In genomic region chr4:24114444-24114843, GRCh38 we compare ENCODE assay signal across 24 cellular contexts.
"Had no signal": no experiment of that assay in that cellular context is flagged by ENCODE, and none has a peak within 500 bp of the region (broad histone marks: within the 10 kb centered on the region; RNA-seq: fewer than 3 reads in every experiment).

No MANE protein-coding gene starts in this region.

- H3K36me3 ChIP-seq: esophagus squamous epithelium, gastrocnemius medialis, heart right ventricle, left ventricle myocardium inferior, lower lobe of right lung had no signal

- H3K27ac ChIP-seq: coronary artery, dorsolateral prefrontal cortex, epithelial cell of prostate, esophagus squamous epithelium, gastrocnemius medialis, heart right ventricle, left ventricle myocardium inferior, lower lobe of right lung had no signal

- H3K4me3 ChIP-seq: coronary artery, dorsolateral prefrontal cortex, esophagus squamous epithelium, gastrocnemius medialis, heart right ventricle, left ventricle myocardium inferior, lower lobe of right lung, mucosa of descending colon had no signal

- ATAC-seq: esophagus mucosa, gastrocnemius medialis, heart right ventricle, left cardiac atrium, lower lobe of right lung, mucosa of descending colon had no signal

- H3K27me3 ChIP-seq: dorsolateral prefrontal cortex, esophagus squamous epithelium, gastrocnemius medialis, heart right ventricle had no signal

- H3K4me1 ChIP-seq: esophagus squamous epithelium, lower lobe of right lung had no signal

- DNase-seq: dermis blood vessel endothelial cell; dorsolateral prefrontal cortex; effector CD4-positive, alpha-beta T cell; effector memory CD4-positive, alpha-beta T cell; erythroblast; esophagus squamous epithelium; foreskin fibroblast; foreskin melanocyte; gastrocnemius medialis; glutamatergic neuron; head of caudate nucleus; heart right ventricle; hippocampal formation; left cardiac atrium; left ventricle myocardium inferior; lower lobe of right lung; mesenchymal stem cell; mucosa of descending colon had no signal

- FAIRE-seq: colon, islet of Langerhans, keratinocyte had no signal

- H3K9me3 ChIP-seq: esophagus squamous epithelium, gastrocnemius medialis, lower lobe of right lung, mucosa of descending colon had no signal
